ENCODE assay signal across 18 cellular contexts in the genomic region with DNA sequence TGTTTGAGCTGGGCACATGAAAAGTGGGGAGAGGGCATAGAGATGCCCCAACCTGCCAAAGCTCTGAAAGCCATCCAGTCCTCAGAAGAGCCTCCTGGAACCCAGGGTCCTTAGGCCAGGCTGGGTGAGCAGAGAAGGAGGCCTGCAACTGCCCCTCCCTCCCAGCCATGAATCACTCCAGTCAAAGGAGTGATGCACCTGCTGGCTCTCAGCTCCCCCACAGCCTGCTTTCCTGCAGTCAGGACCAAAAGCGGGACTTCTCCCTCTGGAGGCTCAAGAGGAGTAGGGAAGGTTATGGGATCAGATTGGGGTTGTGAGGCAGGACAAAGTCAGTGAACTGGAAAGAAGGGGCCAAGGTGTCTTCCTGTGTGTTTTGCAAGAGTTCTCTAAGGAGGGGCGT.
DNase-seq lines count a peak whose midpoint lies in the region; ATAC-seq and TF ChIP-seq lines count a peak whose summit lies in the region.
"Had no signal": no experiment of that assay in that cellular context is flagged by ENCODE, and none has a peak within 500 bp of the region (broad histone marks: within the 10 kb centered on the region; RNA-seq: fewer than 3 reads in every experiment).

No MANE protein-coding gene starts in this region.

- H4K5ac ChIP-seq in H9 (ENCODE audit: insufficient read length, low read depth, low read length) = no peak overlapping the region

- H3K27me3 Mint-ChIP-seq in H9 (ENCODE audit: low read depth) = peaks cover 19% of the 10 kb centered on the region

- H3K23me2 ChIP-seq in H9 (ENCODE audit: insufficient read length, low read depth, low read length, poor library complexity, severe bottlenecking) = no peaks in the 10 kb centered on the region

- no peak overlapping the region for H3T11ph ChIP-seq in H9 (ENCODE audit: low read length)

- no peak overlapping the region for H3K4ac ChIP-seq in H9 (ENCODE audit: low read depth, low read length)

- TF ChIP-seq CTCF in H9 (conservative IDR thresholded peaks at IDR 0.05) = 0 out of 3 replicates have a peak, but pooled peaks have one; percentile 18
- TF ChIP-seq CTCF in VCaP (conservative IDR thresholded peaks at IDR 0.05) = no peak
- TF ChIP-seq CTCF in heart left ventricle (IDR thresholded peaks at IDR 0.05) = no peak

- WGBS in H9 (ENCODE audit: extremely low coverage, insufficient read length, low lambda C conversion rate) = no CpG with 5 or more reads among the region's 2 CpGs
- 66 to 75% (median 71%) methylated on average over 2 of the region's 2 CpGs for WGBS in heart left ventricle, 4 donors

- no peak overlapping the region for H3K4me3 ChIP-seq in heart left ventricle

- H4K8ac ChIP-seq in H9 (replicated peaks; ENCODE audit: insufficient read length, low read depth, low read length) = no peak overlapping the region

- H3K9ac ChIP-seq in H9 (ENCODE audit: extremely low read depth, insufficient read length, low read length) = no peak overlapping the region
- H3K9ac ChIP-seq: SK-N-SH had no signal

- peaks cover 0 to 13% of the 10 kb centered on the region in 2 experiments; a peak in 2 of 4 replicates for H3K4me1 Mint-ChIP-seq in H9

- H4K91ac ChIP-seq in H9 (ENCODE audit: insufficient read length, low read depth, low read length) = no peak overlapping the region

- intact Hi-C loops in heart left ventricle (cut with DNase I) = no loop called here

- no peaks in the 10 kb centered on the region for H3K9me3 Mint-ChIP-seq in H9
- H3K9me3 Mint-ChIP-seq: CD8-positive, alpha-beta T cell; T-helper 1 cell treated with Interleukin-12 subunit alpha and Interleukin-12 subunit beta and Interleukin-4 antibody, amounts not matched to agents 30 μg/mL and 1 μg/mL, for 36 hours had no signal

- H3K27ac ChIP-seq in H9 (ENCODE audit: insufficient read length, low read depth, low read length) = no peak overlapping the region
- peak overlapping the region; percentile 14; the same call in 1 of the 2 replicates for H3K27ac ChIP-seq in VCaP
- no peak overlapping the region for H3K27ac ChIP-seq in heart left ventricle

- H3K9me3 ChIP-seq in H9 (ENCODE audit: control insufficient read depth, low read depth, low read length) (no peaks in the 10 kb centered on the region), heart left ventricle (no peaks in the 10 kb centered on the region)
- H3K9me3 ChIP-seq: SK-N-SH had no signal

- peak; percentile 77 for DNase-seq in DMS79 treated with DMSO at 0.1 percent for 48 hours (lab: John Stamatoyannopoulos, UW)
- peak; percentile 27 for DNase-seq in H9
- DNase-seq in kidney tubule cell (ENCODE audit: low spot score) = peak; percentile 62
- DNase-seq in heart left ventricle = no peak
- DNase-seq: CD8-positive, alpha-beta T cell; DMS 273 treated with DMSO at 0.1 percent for 48 hours; IMR-90; Kasumi-1; NCI-H1436; NCI-H2081 treated with DMSO at 0.1 percent for 48 hours; NCI-H524 treated with DMSO at 0.1 percent for 48 hours; PC-3; SK-N-SH had no signal

- no peak overlapping the region for H2BK15ac ChIP-seq in H9 (ENCODE audit: low read depth, low read length)

- no peak overlapping the region for H2AK5ac ChIP-seq in H9 (ENCODE audit: insufficient read length, low read length)

- H3K79me1 ChIP-seq in H9 (ENCODE audit: insufficient read depth, low read depth, low read length, poor library complexity, severe bottlenecking) = no peaks in the 10 kb centered on the region

- no peaks in the 10 kb centered on the region for H3K79me2 ChIP-seq in H9 (ENCODE audit: insufficient read depth, low read length)

- no peak overlapping the region for H3K14ac ChIP-seq in H9 (ENCODE audit: insufficient read depth, low read length)

- TF ChIP-seq POLR2A in heart left ventricle (IDR thresholded peaks at IDR 0.05) = no peak

- no peak overlapping the region for H2BK5ac ChIP-seq in H9 (ENCODE audit: insufficient read length, low read length)

- no peaks in the 10 kb centered on the region for H3K36me3 Mint-ChIP-seq in H9 (ENCODE audit: insufficient read depth in 1 of 3, low read depth in 3 of 3)
- H3K36me3 Mint-ChIP-seq: CD8-positive, alpha-beta T cell had no signal

- H2BK12ac ChIP-seq in H9 (ENCODE audit: insufficient read length, low read depth, low read length) = no peak overlapping the region

- H3K4me1 ChIP-seq in H9 (ENCODE audit: insufficient read depth, low read length) = no peaks in the 10 kb centered on the region
- H3K4me1 ChIP-seq in heart left ventricle = no peaks in the 10 kb centered on the region

- no peaks in the 10 kb centered on the region for H3K36me3 ChIP-seq in heart left ventricle

- H2BK120ac ChIP-seq in H9 (ENCODE audit: low read depth, low read length, poor library complexity, severe bottlenecking) = no peak overlapping the region

- H3K23ac ChIP-seq in H9 (ENCODE audit: insufficient read length, low read depth, low read length) = no peak overlapping the region

- H2AFZ ChIP-seq in H9 (ENCODE audit: low read length) = no peak overlapping the region

- no peak for ATAC-seq in GM21619 (IDR thresholded peaks at IDR 0.05; ENCODE audit: unreplicated experiment)
- ATAC-seq in heart left ventricle = no peak
- ATAC-seq in GM18861 (IDR thresholded peaks at IDR 0.05; ENCODE audit: unreplicated experiment) = no peak
- ATAC-seq: CD8-positive, alpha-beta T cell; HCT116; PC-3 had no signal

- H3K4me2 ChIP-seq in H9 (ENCODE audit: insufficient read depth, insufficient read length, low read length) = no peak overlapping the region
- H3K4me2 ChIP-seq: SK-N-SH had no signal

- no peak overlapping the region for H3K27ac Mint-ChIP-seq in H9
- H3K27ac Mint-ChIP-seq: CD8-positive, alpha-beta T cell; T-helper 1 cell treated with Interleukin-12 subunit alpha and Interleukin-12 subunit beta and Interleukin-4 antibody, amounts not matched to agents 30 μg/mL and 1 μg/mL, for 36 hours had no signal

- H3K27me3 ChIP-seq in H9 (ENCODE audit: insufficient read depth, low read length) = no peaks in the 10 kb centered on the region
- peaks cover 0 to 22% (median 0%) of the 10 kb centered on the region in 9 donors for H3K27me3 ChIP-seq in heart left ventricle

- no peak overlapping the region for H3K4me3 Mint-ChIP-seq in H9
- H3K4me3 Mint-ChIP-seq: CD8-positive, alpha-beta T cell; T-helper 1 cell treated with Interleukin-12 subunit alpha and Interleukin-12 subunit beta and Interleukin-4 antibody, amounts not matched to agents 30 μg/mL and 1 μg/mL, for 36 hours had no signal

- no peak overlapping the region for H3K56ac ChIP-seq in H9 (ENCODE audit: insufficient read length, low read depth, low read length)

- H2BK20ac ChIP-seq in H9 (ENCODE audit: low read depth, low read length, poor library complexity, severe bottlenecking) = no peak overlapping the region

- H3K18ac ChIP-seq in H9 (ENCODE audit: insufficient read length, low read depth, low read length) = no peak overlapping the region

- H4K20me1 ChIP-seq in H9 (ENCODE audit: control insufficient read depth, insufficient read depth, insufficient read length) = no peaks in the 10 kb centered on the region

Comparison
In these comparisons a context has a peak if more than half of its experiments do, and no peak if none do; other contexts are left out.
1. DNase-seq: peak in DMS79 treated with DMSO at 0.1 percent for 48 hours (single experiment), H9 (single experiment) and kidney tubule cell (single experiment); none in heart left ventricle (0 of 5).